In genomic region chr5:131747180-131748105, GRCh38 we compare ENCODE assay signal across 9 cellular contexts. TPM values are rescaled to one million over a fixed set of nuclear protein-coding genes. Genes with fewer than 3 reads are reported as not detected.
A peak's percentile ranks its signal among the peaks of the same experiment; 100 is the strongest.
DNase-seq lines count a peak whose midpoint lies in the region; ATAC-seq, FAIRE-seq and TF ChIP-seq lines count a peak whose summit lies in the region.
"Had no signal": no experiment of that assay in that cellular context is flagged by ENCODE, and none has a peak within 500 bp of the region (broad histone marks: within the 10 kb centered on the region; RNA-seq: fewer than 3 reads in every experiment).

No MANE protein-coding gene starts in this region.

- POLR2A ChIA-PET in GM12878 (lab: Charles Lee), result no interaction called here

- no peak overlapping the region for H2AFZ ChIP-seq in GM12878 (ENCODE audit: control insufficient read depth, low read depth, low read length)

- peaks cover 0 to 21% (median 9%) of the 10 kb centered on the region in 11 experiments; a peak in 14 of 22 replicates for H3K9me3 ChIP-seq in BLaER1 treated with 17β-estradiol and CSF1 and Interleukin-3, amounts not matched to agents 10 nM and 100 nM (replicated peaks in 1 of 11)
- H3K9me3 ChIP-seq in GM12878 (replicated peaks; ENCODE audit: control insufficient read depth, insufficient read depth, low read length), result no peaks in the 10 kb centered on the region
- no peaks in the 10 kb centered on the region for H3K9me3 ChIP-seq in body of pancreas
- H3K9me3 ChIP-seq: right lobe of liver had no signal

- peak overlapping the region in 9 of 11 experiments; percentile 7 to 74 (median 53); a peak in 15 of 22 replicates for H3K27ac ChIP-seq in BLaER1 treated with 17β-estradiol and CSF1 and Interleukin-3, amounts not matched to agents 10 nM and 100 nM
- peak overlapping the region; percentile 24; the same call in 1 of the 2 replicates for H3K27ac ChIP-seq in GM12878 (ENCODE audit: control insufficient read depth, insufficient read depth)
- no peak overlapping the region for H3K27ac ChIP-seq in body of pancreas
- H3K27ac ChIP-seq: right lobe of liver had no signal

- FAIRE-seq in GM12878 (lab: Jason Lieb, UNC), result peak; percentile 38

- TF ChIP-seq POLR2A in GM12878 (IDR thresholded peaks at IDR 0.05; ENCODE audit: low read depth, low read length), result no peak
- no peak for TF ChIP-seq POLR2A in body of pancreas (IDR thresholded peaks at IDR 0.05)

- TF ChIP-seq RAD21 in GM12878 (IDR thresholded peaks at IDR 0.05; ENCODE audit: insufficient read depth, low read depth, low read length), result no peak

- peaks cover 36 to 68% (median 46%) of the 10 kb centered on the region in 11 experiments for H3K36me3 ChIP-seq in BLaER1 treated with 17β-estradiol and CSF1 and Interleukin-3, amounts not matched to agents 10 nM and 100 nM
- H3K36me3 ChIP-seq in GM12878 (ENCODE audit: control insufficient read depth in 2 of 2, insufficient read depth in 2 of 2, low read length in 1 of 2) (peaks cover 0 to 2% of the 10 kb centered on the region in 2 experiments; a peak in 1 of 4 replicates), body of pancreas (replicated peaks in 1 of 2; ENCODE audit: insufficient read depth in 1 of 2, low read depth in 2 of 2) (peaks cover 0 to 1% of the 10 kb centered on the region in 2 donors)

- in situ Hi-C loops in GM12878 (cut with MboI), result no loop called here

- peaks cover 12% of the 10 kb centered on the region for H3K79me2 ChIP-seq in GM12878 (ENCODE audit: control insufficient read depth, insufficient read depth, low read length)

- SMC1A ChIA-PET in GM12878 (lab: Charles Lee; ENCODE audit: uncharacterized antibody, unreplicated experiment), result no interaction called here

- ATAC-seq in GM12878, result peak; percentile 71
- ATAC-seq in body of pancreas, result no peak
- no peak for ATAC-seq in HG02763 (IDR thresholded peaks at IDR 0.05; ENCODE audit: unreplicated experiment)

- no peak for TF ChIP-seq EP300 in GM12878 (IDR thresholded peaks at IDR 0.05; ENCODE audit: borderline replicate concordance in 1 of 2, control insufficient read depth in 1 of 2, low read depth in 2 of 2, low read length in 2 of 2)

- intact Hi-C loops in GM12878 (cut with micrococcal nuclease; ENCODE audit: unreplicated experiment), result no loop called here
- intact Hi-C loops in body of pancreas (cut with DNase I), result no loop called here

- H3K4me3 ChIP-seq in BLaER1 treated with 17β-estradiol and CSF1 and Interleukin-3, amounts not matched to agents 10 nM and 100 nM, result no peak overlapping the region
- no peak overlapping the region for H3K4me3 ChIP-seq in GM12878
- no peak overlapping the region for H3K4me3 ChIP-seq in body of pancreas
- H3K4me3 ChIP-seq: right lobe of liver had no signal

- H3K4me2 ChIP-seq in BLaER1 treated with 17β-estradiol and CSF1 and Interleukin-3, amounts not matched to agents 10 nM and 100 nM, result peak overlapping the region in 8 of 11 experiments; percentile 3 to 74 (median 62); a peak in 14 of 22 replicates
- H3K4me2 ChIP-seq in GM12878 (ENCODE audit: control insufficient read depth, insufficient read depth), result peak overlapping the region; percentile 49; the same call in 1 of the 2 replicates

- no TSS peak for BruUV-seq in GM12878 (replicated peaks; lab: Mats Ljungman, UMichigan)

- RAD21 ChIA-PET in GM12878 (lab: Charles Lee; ENCODE audit: unreplicated experiment), result no interaction called here

- CTCF ChIA-PET in GM12878 (lab: Yijun Ruan, JAX), result interaction anchor here (1.3 kb wide), 1 partner anchor 158 kb away, joined by 4 read pairs; no protein-coding TSS in a partner anchor

- peak overlapping the region in 2 of 11 experiments; percentile 39 to 49; a peak in 5 of 22 replicates for H3K9ac ChIP-seq in BLaER1 treated with 17β-estradiol and CSF1 and Interleukin-3, amounts not matched to agents 10 nM and 100 nM
- H3K9ac ChIP-seq in GM12878 (ENCODE audit: control insufficient read depth, insufficient read depth, low read length), result no peak overlapping the region

- H3K27me3 ChIP-seq in BLaER1 treated with 17β-estradiol and CSF1 and Interleukin-3, amounts not matched to agents 10 nM and 100 nM, result no peaks in the 10 kb centered on the region
- H3K27me3 ChIP-seq in GM12878 (replicated peaks in 1 of 2; ENCODE audit: control insufficient read depth in 2 of 2, insufficient read depth in 2 of 2, low read length in 1 of 2) (no peaks in the 10 kb centered on the region), body of pancreas (no peaks in the 10 kb centered on the region)
- H3K27me3 ChIP-seq: right lobe of liver had no signal

- H3K4me1 ChIP-seq in BLaER1 treated with 17β-estradiol and CSF1 and Interleukin-3, amounts not matched to agents 10 nM and 100 nM, result peaks cover 0 to 34% (median 15%) of the 10 kb centered on the region in 10 experiments; a peak in 17 of 20 replicates
- H3K4me1 ChIP-seq in GM12878 (ENCODE audit: control insufficient read depth, insufficient read depth, low read length) (peaks cover 9% of the 10 kb centered on the region; the same call in 1 of the 2 replicates), body of pancreas (no peaks in the 10 kb centered on the region)
- H3K4me1 ChIP-seq: right lobe of liver had no signal

- DNase-seq in GM20000 (ENCODE audit: low spot score), result peak; percentile 27
- DNase-seq in HT1080 (ENCODE audit: low read depth), result peak; percentile 36
- no peak for DNase-seq in GM12878 (ENCODE audit: low read depth, low spot score)
- DNase-seq in body of pancreas, result no peak
- DNase-seq in DMS53 treated with DMSO at 0.1 percent for 48 hours (lab: John Stamatoyannopoulos, UW; ENCODE audit: unreplicated experiment), result no peak
- DNase-seq in hypothalamus (lab: John Stamatoyannopoulos, UW), result no peak
- DNase-seq: right lobe of liver had no signal

- WGBS in GM12878 (ENCODE audit: insufficient coverage, insufficient replicate concordance, low lambda C conversion rate, missing lambda C conversion rate), result 77% methylated on average over 6 of the region's 6 CpGs
- 76 to 93% methylated on average over 6 of the region's 6 CpGs for WGBS in body of pancreas, 2 donors

- peaks cover 0 to 100% (median 41%) of the 10 kb centered on the region in 11 experiments; a peak in 14 of 22 replicates for H4K20me1 ChIP-seq in BLaER1 treated with 17β-estradiol and CSF1 and Interleukin-3, amounts not matched to agents 10 nM and 100 nM
- H4K20me1 ChIP-seq in GM12878 (ENCODE audit: control insufficient read depth, insufficient read depth), result no peaks in the 10 kb centered on the region

- no peak for TF ChIP-seq CTCF in GM20000 (IDR thresholded peaks at IDR 0.05; ENCODE audit: extremely low read depth, missing control alignments)
- TF ChIP-seq CTCF in GM12878 (IDR thresholded peaks at IDR 0.05 in 2 of 3, conservative IDR thresholded peaks at IDR 0.05 in 1 of 3; ENCODE audit: control insufficient read depth in 2 of 3, extremely low read depth in 1 of 3, insufficient read depth in 1 of 3, low read depth in 3 of 3, low read length in 3 of 3), result no peak
- no peak for TF ChIP-seq CTCF in body of pancreas (IDR thresholded peaks at IDR 0.05)

TF ChIP-seq in GM12878, 131 proteins besides CTCF, POLR2A, EP300 and RAD21:
- TF ChIP-seq RUNX3 (IDR thresholded peaks at IDR 0.05; ENCODE audit: low read length) (peak; percentile 51; the same call in 1 of the 2 replicates), SP1 (IDR thresholded peaks at IDR 0.05; ENCODE audit: low read depth, low read length) (no peak)
- TF ChIP-seq, protein P1, sequence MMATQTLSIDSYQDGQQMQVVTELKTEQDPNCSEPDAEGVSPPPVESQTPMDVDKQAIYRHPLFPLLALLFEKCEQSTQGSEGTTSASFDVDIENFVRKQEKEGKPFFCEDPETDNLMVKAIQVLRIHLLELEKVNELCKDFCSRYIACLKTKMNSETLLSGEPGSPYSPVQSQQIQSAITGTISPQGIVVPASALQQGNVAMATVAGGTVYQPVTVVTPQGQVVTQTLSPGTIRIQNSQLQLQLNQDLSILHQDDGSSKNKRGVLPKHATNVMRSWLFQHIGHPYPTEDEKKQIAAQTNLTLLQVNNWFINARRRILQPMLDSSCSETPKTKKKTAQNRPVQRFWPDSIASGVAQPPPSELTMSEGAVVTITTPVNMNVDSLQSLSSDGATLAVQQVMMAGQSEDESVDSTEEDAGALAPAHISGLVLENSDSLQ (IDR thresholded peaks at IDR 0.05), result peak; percentile 49; the same call in 1 of the 2 replicates

RNA-seq across cellular contexts. Expression of gene FNIP1, which starts 49.4 kb away (rescaled TPM):
- 17.9 and 25.7 TPM in 2 replicates for total RNA-seq in HT1080 (2014; rRNA removed; shearing (Covaris generic))
- 12.2 and 15.5 TPM in 2 replicates for polyA plus RNA-seq in HT1080 (2015; cell fraction: cytosol; rRNA removed)
- 32.2 and 36.7 TPM in 2 replicates for polyA plus RNA-seq in HT1080 (2015; cell fraction: nucleus; rRNA removed)
- 139 and 147 TPM in 2 replicates for total RNA-seq in GM12878 (2013; cell fraction: nucleolus; rRNA removed)
- total RNA-seq in GM12878 (2014; rRNA removed) (16.1 and 19.5 TPM in 2 replicates), GM12878 (2014; rRNA removed; fragmentation: Illumina TruSeq; extraction: Trizol) (16.8 and 17.4 TPM in 2 replicates), GM12878 (2021) (17.0 and 18.0 TPM in 2 replicates), body of pancreas (10 to 100 TPM; 20.5 to 35.9 TPM)
- 7.4 TPM for polyA plus RNA-seq in GM12878 (2011; ENCODE audit: low read depth)
- polyA plus RNA-seq in GM12878 (2011; rRNA removed) (13.8 and 19.5 TPM in 2 replicates), GM12878 (2014; fragmentation: Illumina TruSeq; extraction: Trizol) (9.9 and 12.6 TPM in 2 replicates), GM12878 (2014; fragmentation: Nextera tagmentation; extraction: Ambion mirVana) (1 to 10 TPM; 4.3 to 7.0 TPM), GM12878 (2014; rRNA removed) (7.4 and 8.1 TPM in 2 replicates), GM12878 (2016; fragmentation: Nextera tagmentation; extraction: Ambion mirVana) (10 to 100 TPM; 14.1 to 16.3 TPM)
- polyA plus RNA-seq in GM12878 (2011; cell fraction: cytosol; rRNA removed), result 6.4 and 7.3 TPM in 2 replicates
- polyA plus RNA-seq in GM12878 (2011; cell fraction: nucleus; rRNA removed), result 11.1 and 12.0 TPM in 2 replicates
- 11.7 and 12.4 TPM in 2 replicates for polyA plus RNA-seq in GM12878 (2012)
- 27.7 and 28.5 TPM in 2 replicates for polyA minus RNA-seq in GM12878 (2011; rRNA and poly(A)+ RNA removed)
- 10.4 TPM in 2 replicates for polyA minus RNA-seq in GM12878 (2011; cell fraction: cytosol; rRNA and poly(A)+ RNA removed)
- 31.2 and 44.2 TPM in 2 replicates for polyA minus RNA-seq in GM12878 (2011; cell fraction: nucleus; rRNA and poly(A)+ RNA removed)

Comparison
In these comparisons a context has a peak if more than half of its experiments do, and no peak if none do; other contexts are left out.
1. H3K27ac ChIP-seq: peak in BLaER1 treated with 17β-estradiol and CSF1 and Interleukin-3, amounts not matched to agents 10 nM and 100 nM (9 of 11) and GM12878 (single experiment); none in body of pancreas (0 of 4).
2. DNase-seq: peak in GM20000 (single experiment) and HT1080 (single experiment); none in GM12878 (single experiment), body of pancreas (0 of 4), DMS53 treated with DMSO at 0.1 percent for 48 hours (single experiment) and hypothalamus (0 of 51).